12 cellular contexts compared by ENCODE assay signal in the genomic region with DNA sequence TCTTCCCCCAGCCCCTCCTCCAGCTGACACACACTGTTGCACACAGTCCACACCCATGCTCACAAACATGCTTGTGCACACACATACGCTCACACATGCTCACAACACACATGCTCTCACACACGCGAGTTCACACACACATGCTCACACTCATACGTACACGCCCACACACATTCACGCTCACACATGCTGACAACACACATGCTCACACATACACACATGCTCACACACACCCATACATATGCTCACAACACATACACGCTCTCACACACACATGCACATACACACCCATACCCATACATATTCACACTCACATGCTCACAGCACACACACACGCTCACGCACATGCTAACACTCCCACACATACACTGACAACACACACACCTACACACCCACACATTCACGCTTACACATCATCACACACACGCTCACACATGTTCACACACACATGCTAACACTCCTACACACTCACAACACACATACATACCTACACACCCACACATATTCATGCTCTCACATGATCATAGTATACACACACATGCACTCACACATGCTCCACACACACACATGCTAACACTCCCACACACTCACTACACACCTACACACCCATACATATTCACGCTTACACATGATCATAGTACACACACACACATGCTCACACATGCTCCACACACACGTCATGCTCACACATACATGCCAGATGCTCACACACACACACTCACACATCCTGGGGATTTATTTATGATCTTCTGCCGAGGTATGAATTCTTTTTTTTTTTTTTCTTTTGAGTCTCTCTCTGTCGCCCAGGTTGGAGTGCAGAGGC. TPM values are rescaled to one million over a fixed set of nuclear protein-coding genes. Genes with fewer than 3 reads are reported as not detected.
"Had no signal": no experiment of that assay in that cellular context is flagged by ENCODE, and none has a peak within 500 bp of the region (broad histone marks: within the 10 kb centered on the region; RNA-seq: fewer than 3 reads in every experiment).

No MANE protein-coding gene starts in this region.

- H3K9me3 Mint-ChIP-seq: activated naive CD4-positive, alpha-beta T cell treated with anti-CD3 and anti-CD28 coated beads, Interleukin-2, amount 50 U/mL, for 24 hours; brain; natural killer cell had no signal

- H3K27ac Mint-ChIP-seq: natural killer cell, T-helper 17 cell had no signal

- H3K36me3 ChIP-seq: esophagus muscularis mucosa, prostate gland had no signal

- ATAC-seq: mucosa of descending colon, natural killer cell, T-helper 17 cell had no signal

- H3K4me1 ChIP-seq: prostate gland had no signal

- H3K4me3 Mint-ChIP-seq: activated naive CD4-positive, alpha-beta T cell treated with anti-CD3 and anti-CD28 coated beads, Interleukin-2, amount 50 U/mL, for 24 hours; natural killer cell; T-helper 17 cell had no signal

- H3K36me3 Mint-ChIP-seq: activated naive CD4-positive, alpha-beta T cell treated with anti-CD3 and anti-CD28 coated beads, Interleukin-2, amount 50 U/mL, for 24 hours; brain; natural killer cell had no signal

- H3K4me1 Mint-ChIP-seq: activated naive CD4-positive, alpha-beta T cell treated with anti-CD3 and anti-CD28 coated beads, Interleukin-2, amount 50 U/mL, for 24 hours; T-helper 17 cell had no signal

- H3K9me3 ChIP-seq: esophagus muscularis mucosa, mucosa of descending colon, prostate gland had no signal

- DNase-seq: activated T-cell treated with anti-CD3 and anti-CD28 coated beads, Interleukin-2, amount 50 U/mL, for 1 hour; left cardiac atrium; mucosa of descending colon; natural killer cell; stimulated activated CD4-positive, alpha-beta T cell treated with anti-CD3 and anti-CD28 coated beads, Interleukin-12 subunit alpha, Interleukin-12 subunit beta, amount 100 ng/mL, for 4 hours; stimulated activated naive CD4-positive, alpha-beta T cell; T-helper 17 cell had no signal

- H3K4me3 ChIP-seq: esophagus muscularis mucosa, mucosa of descending colon, prostate gland had no signal

- H3K27me3 Mint-ChIP-seq: activated naive CD4-positive, alpha-beta T cell treated with anti-CD3 and anti-CD28 coated beads, Interleukin-2, amount 50 U/mL, for 24 hours; brain had no signal

- H3K27ac ChIP-seq: esophagus muscularis mucosa, prostate gland had no signal

RNA-seq across cellular contexts. Expression of a gene that starts 10.7 kb away (rescaled TPM):
- total RNA-seq: sciatic nerve had no signal
